ENCODE assay signal across 24 cellular contexts in the genomic region with DNA sequence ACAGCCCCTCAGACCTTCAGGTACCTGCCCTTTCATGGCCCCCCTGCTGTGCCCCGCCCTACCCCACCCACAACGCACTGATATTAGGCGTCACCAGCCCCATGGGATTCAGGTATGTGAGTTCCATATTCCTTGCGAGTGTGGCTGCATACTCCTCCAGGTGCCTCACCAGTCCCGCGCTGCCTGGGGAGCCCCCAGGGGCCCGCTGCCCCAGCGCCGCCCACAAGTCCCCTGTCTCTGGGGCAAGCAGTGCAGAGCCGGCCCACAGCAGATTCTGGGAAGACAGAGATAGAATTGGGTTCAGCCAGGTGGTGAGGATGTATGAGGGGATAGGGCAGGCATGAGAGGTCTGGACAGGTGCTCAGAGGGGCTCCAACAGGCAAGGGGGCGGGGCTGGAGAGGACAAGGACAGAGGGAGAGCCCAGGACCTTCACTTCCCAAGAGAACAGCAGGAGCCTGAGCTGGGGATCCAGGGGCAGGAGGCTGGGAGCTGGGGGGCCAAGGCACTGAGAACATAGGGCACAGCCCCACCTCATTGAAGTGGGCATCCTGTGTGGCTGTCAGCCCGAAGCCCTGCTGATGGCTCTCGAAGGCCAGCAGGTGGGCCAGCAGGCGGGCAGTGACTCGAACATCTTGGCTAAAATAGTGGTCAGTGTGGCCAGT.
"Had no signal": no experiment of that assay in that cellular context is flagged by ENCODE, and none has a peak within 500 bp of the region (broad histone marks: within the 10 kb centered on the region; RNA-seq: fewer than 3 reads in every experiment).

No MANE protein-coding gene starts in this region.

- DNase-seq: colonic mucosa; cortex of kidney; dermis blood vessel endothelial cell; dorsolateral prefrontal cortex; effector CD4-positive, alpha-beta T cell; effector CD8-positive, alpha-beta T cell; effector memory CD4-positive, alpha-beta T cell; effector memory CD8-positive, alpha-beta T cell; endodermal cell; erythroblast; esophagus squamous epithelium; foreskin fibroblast; foreskin keratinocyte; foreskin melanocyte; gastrocnemius medialis; glutamatergic neuron; head of caudate nucleus; heart left ventricle; heart right ventricle had no signal

- H3K27ac ChIP-seq: colonic mucosa, coronary artery, dorsolateral prefrontal cortex, epithelial cell of prostate, esophagus muscularis mucosa, esophagus squamous epithelium, foreskin keratinocyte, gastrocnemius medialis, gastroesophageal sphincter, heart left ventricle, heart right ventricle had no signal

- ATAC-seq: effector memory CD8-positive, alpha-beta T cell; esophagus mucosa; foreskin keratinocyte; gastrocnemius medialis; gastroesophageal sphincter; heart left ventricle; heart right ventricle had no signal
